25 cellular contexts compared by ENCODE assay signal in genomic region chr12:44842669-44843068, GRCh38. TPM values are rescaled to one million over a fixed set of nuclear protein-coding genes. Genes with fewer than 3 reads are reported as not detected.
A peak's percentile ranks its signal among the peaks of the same experiment; 100 is the strongest.
DNase-seq lines count a peak whose midpoint lies in the region; ATAC-seq and TF ChIP-seq lines count a peak whose summit lies in the region.
"Had no signal": no experiment of that assay in that cellular context is flagged by ENCODE, and none has a peak within 500 bp of the region (broad histone marks: within the 10 kb centered on the region; RNA-seq: fewer than 3 reads in every experiment).

No MANE protein-coding gene starts in this region.

- peak overlapping the region; percentile 47 for H3K4me3 Mint-ChIP-seq in activated CD4-positive, alpha-beta T cell treated with anti-CD3 and anti-CD28 coated beads, Interleukin-2, amount 10 ng/mL, durations not matched to agents 7 days and 5 days
- H3K4me3 Mint-ChIP-seq in CD4-positive, alpha-beta memory T cell, result peak overlapping the region in 6 of 8 donors; percentile 5 to 41 (median 18)
- H3K4me3 Mint-ChIP-seq in activated CD8-positive, alpha-beta T cell treated with anti-CD3 and anti-CD28 coated beads, Interleukin-2, amount 10 ng/mL, durations not matched to agents 7 days and 5 days, result peak overlapping the region; percentile 55
- peak overlapping the region; percentile 17 to 86 (median 60) for H3K4me3 Mint-ChIP-seq in naive thymus-derived CD4-positive, alpha-beta T cell
- H3K4me3 Mint-ChIP-seq: activated B cell treated with CpG ODN at 0.5 μM for 24 hours, endodermal cell, nephron progenitor cell had no signal

- H3K27ac Mint-ChIP-seq in activated CD4-positive, alpha-beta T cell treated with anti-CD3 and anti-CD28 coated beads, Interleukin-2, amount 10 ng/mL, durations not matched to agents 7 days and 5 days, result peak overlapping the region; percentile 90
- peak overlapping the region in 5 of 7 donors; percentile 11 to 70 (median 43) for H3K27ac Mint-ChIP-seq in CD4-positive, alpha-beta memory T cell
- H3K27ac Mint-ChIP-seq in activated CD8-positive, alpha-beta T cell treated with anti-CD3 and anti-CD28 coated beads, Interleukin-2, amount 10 ng/mL, durations not matched to agents 7 days and 5 days, result peak overlapping the region; percentile 87
- peak overlapping the region; percentile 65 to 98 (median 89) for H3K27ac Mint-ChIP-seq in naive thymus-derived CD4-positive, alpha-beta T cell
- H3K27ac Mint-ChIP-seq: activated B cell treated with CpG ODN at 0.5 μM for 24 hours, endodermal cell, nephron progenitor cell had no signal

- H3K4me3 ChIP-seq in CD4-positive, alpha-beta memory T cell (ENCODE audit: low read length in 2 of 2), result no peak overlapping the region
- H3K4me3 ChIP-seq in naive thymus-derived CD4-positive, alpha-beta T cell (ENCODE audit: low read length), result peak overlapping the region; percentile 4
- H3K4me3 ChIP-seq in ascending aorta, result no peak overlapping the region
- H3K4me3 ChIP-seq: lung, mucosa of descending colon, ovary, stomach, tibial artery had no signal

- no peak for TF ChIP-seq CTCF in ascending aorta (IDR thresholded peaks at IDR 0.05)

- H3K27me3 ChIP-seq in CD4-positive, alpha-beta memory T cell (ENCODE audit: insufficient read depth, low read length), result no peaks in the 10 kb centered on the region
- no peaks in the 10 kb centered on the region for H3K27me3 ChIP-seq in naive thymus-derived CD4-positive, alpha-beta T cell (ENCODE audit: control insufficient read depth in 2 of 2, insufficient read depth in 2 of 2, low read length in 2 of 2)
- no peaks in the 10 kb centered on the region for H3K27me3 ChIP-seq in ascending aorta
- H3K27me3 ChIP-seq: BE2C, ovary, stomach, tibial artery had no signal

- CTCF ChIA-PET in activated CD4-positive, alpha-beta T cell treated with anti-CD3 and anti-CD28 coated beads, Interleukin-2, amount 10 ng/mL, durations not matched to agents 7 days and 5 days (lab: Charles Lee), result interaction anchor here (0.9 to 1.3 kb wide), 2 partner anchors 9 to 20 kb away, joined by 3 to 4 read pairs; no protein-coding TSS in a partner anchor
- CTCF ChIA-PET in CD4-positive, alpha-beta memory T cell (lab: Charles Lee; ENCODE audit: partially characterized antibody), result no interaction called here
- CTCF ChIA-PET in activated CD8-positive, alpha-beta T cell treated with anti-CD3 and anti-CD28 coated beads, Interleukin-2, amount 10 ng/mL, durations not matched to agents 7 days and 5 days (lab: Charles Lee), result interaction anchor here (1.8 to 10.2 kb wide), 2 partner anchors 25 to 32 kb away, joined by 4 to 94 read pairs; partner anchors contain the start of gene NELL2
- CTCF ChIA-PET in naive thymus-derived CD4-positive, alpha-beta T cell (lab: Charles Lee), result interaction anchor here (1.0 to 2.0 kb wide), 3 partner anchors 11 to 30 kb away, joined by 3 to 9 read pairs (median 7); no protein-coding TSS in a partner anchor

- intact Hi-C loops in CD4-positive, alpha-beta memory T cell (cut with micrococcal nuclease), result no loop called here
- intact Hi-C loops in naive thymus-derived CD4-positive, alpha-beta T cell (cut with micrococcal nuclease), result loop anchor here in 1 of 2 donors (10.0 kb wide), 1 partner anchor 882 kb away; the partner anchor contains the start of gene ARID2
- intact Hi-C loops in ascending aorta (cut with DNase I), result no loop called here

- DNase-seq in activated CD4-positive, alpha-beta T cell treated with anti-CD3 and anti-CD28 coated beads, Interleukin-2, amount 10 ng/mL, durations not matched to agents 7 days and 5 days, result no peak
- no peak for DNase-seq in activated CD4-positive, alpha-beta T cell treated with anti-CD3 and anti-CD28 coated beads for 48 hours
- no peak for DNase-seq in CD4-positive, alpha-beta memory T cell
- DNase-seq in activated CD8-positive, alpha-beta T cell treated with anti-CD3 and anti-CD28 coated beads, Interleukin-2, amount 10 ng/mL, durations not matched to agents 7 days and 5 days, result no peak
- no peak for DNase-seq in naive thymus-derived CD4-positive, alpha-beta T cell
- DNase-seq in ascending aorta (ENCODE audit: low spot score in 2 of 2), result no peak
- DNase-seq: activated B cell treated with CpG ODN at 0.5 μM for 24 hours, activated gamma-delta T cell, aorta, BE2C, Caco-2, endodermal cell, foreskin fibroblast, IMR-90, mucosa of descending colon, NCI-H146, nephron progenitor cell, ovary, Right ventricle myocardium superior, stomach, tibial artery had no signal

- H3K4me1 Mint-ChIP-seq in activated CD4-positive, alpha-beta T cell treated with anti-CD3 and anti-CD28 coated beads, Interleukin-2, amount 10 ng/mL, durations not matched to agents 7 days and 5 days, result peaks cover 79% of the 10 kb centered on the region
- peaks cover 24 to 82% (median 56%) of the 10 kb centered on the region in 4 donors for H3K4me1 Mint-ChIP-seq in CD4-positive, alpha-beta memory T cell
- peaks cover 85% of the 10 kb centered on the region for H3K4me1 Mint-ChIP-seq in activated CD8-positive, alpha-beta T cell treated with anti-CD3 and anti-CD28 coated beads, Interleukin-2, amount 10 ng/mL, durations not matched to agents 7 days and 5 days (ENCODE audit: low read depth)
- peaks cover 27 to 96% (median 80%) of the 10 kb centered on the region in 7 donors for H3K4me1 Mint-ChIP-seq in naive thymus-derived CD4-positive, alpha-beta T cell
- H3K4me1 Mint-ChIP-seq: endodermal cell had no signal

- H3K27ac ChIP-seq in CD4-positive, alpha-beta memory T cell (ENCODE audit: low read depth, low read length), result no peak overlapping the region
- H3K27ac ChIP-seq in naive thymus-derived CD4-positive, alpha-beta T cell (ENCODE audit: low read depth, low read length), result peak overlapping the region; percentile 33
- H3K27ac ChIP-seq in ascending aorta, result no peak overlapping the region
- H3K27ac ChIP-seq: ovary, stomach, tibial artery had no signal

- H3K36me3 Mint-ChIP-seq in activated CD4-positive, alpha-beta T cell treated with anti-CD3 and anti-CD28 coated beads, Interleukin-2, amount 10 ng/mL, durations not matched to agents 7 days and 5 days (ENCODE audit: low read depth), result peaks cover 18% of the 10 kb centered on the region
- H3K36me3 Mint-ChIP-seq in CD4-positive, alpha-beta memory T cell, result peaks cover 3 to 9% of the 10 kb centered on the region in 2 donors
- H3K36me3 Mint-ChIP-seq in activated CD8-positive, alpha-beta T cell treated with anti-CD3 and anti-CD28 coated beads, Interleukin-2, amount 10 ng/mL, durations not matched to agents 7 days and 5 days (ENCODE audit: low read depth), result peaks cover 20% of the 10 kb centered on the region
- H3K36me3 Mint-ChIP-seq in naive thymus-derived CD4-positive, alpha-beta T cell, result peaks cover 3 to 25% (median 4%) of the 10 kb centered on the region in 5 donors

- H3K9me3 ChIP-seq in CD4-positive, alpha-beta memory T cell (ENCODE audit: control insufficient read depth in 1 of 2, low read length in 2 of 2), result no peaks in the 10 kb centered on the region
- no peaks in the 10 kb centered on the region for H3K9me3 ChIP-seq in naive thymus-derived CD4-positive, alpha-beta T cell (ENCODE audit: control insufficient read depth in 2 of 3, low read length in 3 of 3)
- no peaks in the 10 kb centered on the region for H3K9me3 ChIP-seq in ascending aorta
- H3K9me3 ChIP-seq: BE2C, Caco-2, mucosa of descending colon, ovary, stomach, tibial artery had no signal

- peaks cover 9% of the 10 kb centered on the region for H3K9me3 Mint-ChIP-seq in activated CD4-positive, alpha-beta T cell treated with anti-CD3 and anti-CD28 coated beads, Interleukin-2, amount 10 ng/mL, durations not matched to agents 7 days and 5 days
- H3K9me3 Mint-ChIP-seq in CD4-positive, alpha-beta memory T cell, result peaks cover 0 to 3% (median 0%) of the 10 kb centered on the region in 8 donors
- peaks cover 3% of the 10 kb centered on the region for H3K9me3 Mint-ChIP-seq in activated CD8-positive, alpha-beta T cell treated with anti-CD3 and anti-CD28 coated beads, Interleukin-2, amount 10 ng/mL, durations not matched to agents 7 days and 5 days (ENCODE audit: insufficient read depth)
- H3K9me3 Mint-ChIP-seq in naive thymus-derived CD4-positive, alpha-beta T cell, result peaks cover 0 to 4% (median 0%) of the 10 kb centered on the region in 11 donors
- H3K9me3 Mint-ChIP-seq: activated B cell treated with CpG ODN at 0.5 μM for 24 hours, endodermal cell, nephron progenitor cell had no signal

- no peaks in the 10 kb centered on the region for H3K36me3 ChIP-seq in CD4-positive, alpha-beta memory T cell (ENCODE audit: insufficient read depth, low read length)
- H3K36me3 ChIP-seq in naive thymus-derived CD4-positive, alpha-beta T cell (ENCODE audit: control insufficient read depth in 2 of 3, insufficient read depth in 3 of 3, low read length in 3 of 3), result no peaks in the 10 kb centered on the region
- H3K36me3 ChIP-seq in ascending aorta, result no peaks in the 10 kb centered on the region
- H3K36me3 ChIP-seq: BE2C, ovary, stomach, tibial artery had no signal

- H3K4me1 ChIP-seq in CD4-positive, alpha-beta memory T cell (ENCODE audit: insufficient read depth, low read length), result peaks cover 70% of the 10 kb centered on the region
- H3K4me1 ChIP-seq in naive thymus-derived CD4-positive, alpha-beta T cell (ENCODE audit: control insufficient read depth in 2 of 2, insufficient read depth in 2 of 2, low read length in 2 of 2), result peaks cover 46 to 57% of the 10 kb centered on the region in 2 donors
- H3K4me1 ChIP-seq in ascending aorta, result peaks cover 0 to 2% of the 10 kb centered on the region in 2 donors
- H3K4me1 ChIP-seq: BE2C, Caco-2, tibial artery had no signal

- peak; percentile 40 for ATAC-seq in activated CD8-positive, alpha-beta T cell treated with anti-CD3 and anti-CD28 coated beads, Interleukin-2, amount 10 ng/mL, durations not matched to agents 7 days and 5 days
- peak; percentile 41 for ATAC-seq in naive thymus-derived CD4-positive, alpha-beta T cell
- ATAC-seq in GM21390 (IDR thresholded peaks at IDR 0.05; ENCODE audit: unreplicated experiment) (no peak), GM19463 (IDR thresholded peaks at IDR 0.05; ENCODE audit: unreplicated experiment) (no peak)
- ATAC-seq: esophagus mucosa, mucosa of descending colon had no signal

- POLR2A ChIA-PET in activated CD4-positive, alpha-beta T cell treated with anti-CD3 and anti-CD28 coated beads, Interleukin-2, amount 10 ng/mL, durations not matched to agents 7 days and 5 days (lab: Charles Lee), result no interaction called here
- POLR2A ChIA-PET in CD4-positive, alpha-beta memory T cell (lab: Charles Lee; ENCODE audit: partially characterized antibody), result interaction anchor here (1.2 kb wide), 1 partner anchor 12 kb away, joined by 3 read pairs; no protein-coding TSS in a partner anchor
- POLR2A ChIA-PET in activated CD8-positive, alpha-beta T cell treated with anti-CD3 and anti-CD28 coated beads, Interleukin-2, amount 10 ng/mL, durations not matched to agents 7 days and 5 days (lab: Charles Lee), result interaction anchor here (0.7 to 1.6 kb wide), 4 partner anchors 11 to 87 kb away, joined by 3 to 6 read pairs (median 5); no protein-coding TSS in a partner anchor
- POLR2A ChIA-PET in naive thymus-derived CD4-positive, alpha-beta T cell (lab: Charles Lee), result interaction anchor here (0.6 to 5.1 kb wide), 12 partner anchors 10 to 1038 kb away, joined by 3 to 41 read pairs (median 4); partner anchors contain the start of gene NELL2

- H3K27me3 Mint-ChIP-seq in activated CD4-positive, alpha-beta T cell treated with anti-CD3 and anti-CD28 coated beads, Interleukin-2, amount 10 ng/mL, durations not matched to agents 7 days and 5 days, result no peaks in the 10 kb centered on the region
- no peaks in the 10 kb centered on the region for H3K27me3 Mint-ChIP-seq in CD4-positive, alpha-beta memory T cell
- no peaks in the 10 kb centered on the region for H3K27me3 Mint-ChIP-seq in activated CD8-positive, alpha-beta T cell treated with anti-CD3 and anti-CD28 coated beads, Interleukin-2, amount 10 ng/mL, durations not matched to agents 7 days and 5 days (ENCODE audit: low read depth)
- H3K27me3 Mint-ChIP-seq in naive thymus-derived CD4-positive, alpha-beta T cell, result no peaks in the 10 kb centered on the region
- H3K27me3 Mint-ChIP-seq: activated B cell treated with CpG ODN at 0.5 μM for 24 hours had no signal

RNA-seq across cellular contexts. Expression of gene NELL2, which starts 33.4 kb away (rescaled TPM):
- 10 to 100 TPM; 43.6 to 55.1 TPM for total RNA-seq in activated CD4-positive, alpha-beta T cell treated with anti-CD3 and anti-CD28 coated beads, Interleukin-2, amount 10 ng/mL, durations not matched to agents 7 days and 5 days
- 100 to 1,000 TPM; 233 to 257 TPM for total RNA-seq in CD4-positive, alpha-beta memory T cell
- 100 to 1,000 TPM in 1 of 2 donors, 10 to 100 TPM in 1; 92.8 to 126 TPM for polyA plus RNA-seq in CD4-positive, alpha-beta memory T cell
- 10 to 100 TPM; 43.8 to 47.4 TPM for total RNA-seq in activated CD8-positive, alpha-beta T cell treated with anti-CD3 and anti-CD28 coated beads, Interleukin-2, amount 10 ng/mL, durations not matched to agents 7 days and 5 days
- 100 to 1,000 TPM in 4 of 5 experiments, 10 to 100 TPM in 1; 60.9 to 414 (median 228) TPM for total RNA-seq in naive thymus-derived CD4-positive, alpha-beta T cell
- 100 to 1,000 TPM; 152 to 252 TPM for polyA plus RNA-seq in naive thymus-derived CD4-positive, alpha-beta T cell
- not detected for total RNA-seq in ascending aorta
- total RNA-seq: activated B cell treated with CpG ODN at 0.5 μM for 24 hours had no signal

Comparison
In these comparisons a context has a peak if more than half of its experiments do, and no peak if none do; other contexts are left out.
1. ATAC-seq: peak in activated CD8-positive, alpha-beta T cell treated with anti-CD3 and anti-CD28 coated beads, Interleukin-2, amount 10 ng/mL, durations not matched to agents 7 days and 5 days (single experiment) and naive thymus-derived CD4-positive, alpha-beta T cell (single experiment); none in GM21390 (single experiment) and GM19463 (single experiment).
2. RNA of gene NELL2, which starts 33.4 kb away (total RNA-seq): 233 to 257 TPM in CD4-positive, alpha-beta memory T cell, 60.9 to 414 TPM in naive thymus-derived CD4-positive, alpha-beta T cell, 43.6 to 55.1 TPM in activated CD4-positive, alpha-beta T cell treated with anti-CD3 and anti-CD28 coated beads, Interleukin-2, amount 10 ng/mL, durations not matched to agents 7 days and 5 days and 43.8 to 47.4 TPM in activated CD8-positive, alpha-beta T cell treated with anti-CD3 and anti-CD28 coated beads, Interleukin-2, amount 10 ng/mL, durations not matched to agents 7 days and 5 days; not detected in ascending aorta (single experiment); every median in the first group is over 10 times any median in the second.
3. Peak in every context shown above with its lines, with median percentiles within 50 percentile points of each other: H3K27ac Mint-ChIP-seq and H3K4me3 Mint-ChIP-seq.